In genomic region chr18:75340206-75340605, GRCh38 we compare ENCODE assay signal across 15 cellular contexts.
DNase-seq lines count a peak whose midpoint lies in the region; ATAC-seq and TF ChIP-seq lines count a peak whose summit lies in the region.
"Had no signal": no experiment of that assay in that cellular context is flagged by ENCODE, and none has a peak within 500 bp of the region (broad histone marks: within the 10 kb centered on the region; RNA-seq: fewer than 3 reads in every experiment).

No MANE protein-coding gene starts in this region.

- no peaks in the 10 kb centered on the region for H3K79me2 ChIP-seq in OCI-LY3 (ENCODE audit: low read length)

- no peak overlapping the region for H3K27ac ChIP-seq in OCI-LY3 (ENCODE audit: low read length)
- no peak overlapping the region for H3K27ac ChIP-seq in upper lobe of right lung

- peaks cover 28% of the 10 kb centered on the region for H3K4me1 ChIP-seq in OCI-LY3 (ENCODE audit: low read length)
- H3K4me1 ChIP-seq in upper lobe of right lung: no peaks in the 10 kb centered on the region
- H3K4me1 ChIP-seq: HAP-1 had no signal

- ATAC-seq in upper lobe of right lung: no peak

- intact Hi-C loops in upper lobe of right lung (cut with DNase I): no loop called here

- H3K27me3 ChIP-seq in OCI-LY3 (ENCODE audit: low read depth, low read length): no peaks in the 10 kb centered on the region
- no peaks in the 10 kb centered on the region for H3K27me3 ChIP-seq in upper lobe of right lung

- H3K36me3 ChIP-seq in OCI-LY3 (replicated peaks; ENCODE audit: low read depth, low read length): no peaks in the 10 kb centered on the region
- H3K36me3 ChIP-seq in upper lobe of right lung: no peaks in the 10 kb centered on the region
- H3K36me3 ChIP-seq: HAP-1 had no signal

- no peaks in the 10 kb centered on the region for H4K20me1 ChIP-seq in OCI-LY3 (ENCODE audit: insufficient read depth, low read length)

- H3K4me2 ChIP-seq in OCI-LY3 (ENCODE audit: low read length): peak overlapping the region; percentile 5

- H3K9me3 ChIP-seq in OCI-LY3 (ENCODE audit: insufficient read depth, low read length): no peaks in the 10 kb centered on the region
- H3K9me3 ChIP-seq in upper lobe of right lung: no peaks in the 10 kb centered on the region
- H3K9me3 ChIP-seq: HAP-1 had no signal

- H3K4me3 ChIP-seq in OCI-LY3 (ENCODE audit: low read length): no peak overlapping the region
- H3K4me3 ChIP-seq in upper lobe of right lung: no peak overlapping the region
- H3K4me3 ChIP-seq: HAP-1 had no signal

- TF ChIP-seq CTCF in OCI-LY3 (IDR thresholded peaks at IDR 0.05; ENCODE audit: low read depth, low read length): no peak
- TF ChIP-seq CTCF in upper lobe of right lung (IDR thresholded peaks at IDR 0.05): no peak

- DNase-seq in D341Med (ENCODE audit: low spot score) (peak; percentile 20), mesenteric fat pad (ENCODE audit: low spot score) (peak; percentile 76), NCI-H2107 treated with DMSO at 0.1 percent for 48 hours (lab: John Stamatoyannopoulos, UW; ENCODE audit: unreplicated experiment) (no peak), upper lobe of right lung (no peak), NCI-H510A (lab: John Stamatoyannopoulos, UW) (no peak)
- DNase-seq: C1 segment of cervical spinal cord; Calu3; CD4-positive, alpha-beta memory T cell; COR-L47; DMS153; DND-41; GOT3; HFFc6 had no signal

- H2AFZ ChIP-seq in OCI-LY3 (ENCODE audit: low read depth, low read length): peak overlapping the region; percentile 1; the same call in 1 of the 2 replicates

- no peak overlapping the region for H3K9ac ChIP-seq in OCI-LY3 (ENCODE audit: low read length)

Comparison
In these comparisons a context has a peak if more than half of its experiments do, and no peak if none do; other contexts are left out.
1. DNase-seq: peak in D341Med (single experiment) and mesenteric fat pad (single experiment); none in NCI-H2107 treated with DMSO at 0.1 percent for 48 hours (single experiment), upper lobe of right lung (single experiment) and NCI-H510A (single experiment).